ENCODE assay signal across 31 cellular contexts in genomic region chr3:144912968-144913367, GRCh38.
"Had no signal": no experiment of that assay in that cellular context is flagged by ENCODE, and none has a peak within 500 bp of the region (broad histone marks: within the 10 kb centered on the region; RNA-seq: fewer than 3 reads in every experiment).

No MANE protein-coding gene starts in this region.

- DNase-seq: naive thymus-derived CD4-positive, alpha-beta T cell; natural killer cell; nephron progenitor cell; occipital lobe; ovary; psoas muscle; right cardiac atrium; spleen; stimulated activated CD4-positive, alpha-beta T cell treated with anti-CD3 and anti-CD28 coated beads, Interleukin-12 subunit alpha, Interleukin-12 subunit beta, amount 100 ng/mL, for 4 hours; stimulated activated CD4-positive, alpha-beta T cell treated with anti-CD3 and anti-CD28 coated beads, Interleukin-1b, Interleukin-23, amount 100 ng/mL, for 48 hours; stimulated activated CD4-positive, alpha-beta T cell treated with anti-CD3 and anti-CD28 coated beads, Interleukin-4, amount 100 ng/mL, for 1 hour; stimulated activated CD4-positive, alpha-beta T cell treated with anti-CD3 and anti-CD28 coated beads, Interleukin-4, amount 100 ng/mL, for 4 hours; stimulated activated CD8-positive, alpha-beta memory T cell treated with anti-CD3 and anti-CD28 coated beads, Interleukin-4, amount 100 ng/mL, for 48 hours; stimulated activated naive CD4-positive, alpha-beta T cell; stimulated activated naive CD8-positive, alpha-beta T cell treated with anti-CD3 and anti-CD28 coated beads, Interleukin-15, amount 100 ng/mL, for 72 hours; stimulated activated naive CD8-positive, alpha-beta T cell treated with anti-CD3 and anti-CD28 coated beads, Interleukin-15, Interleukin-2, amounts not matched to agents 100 U/mL and 50 U/mL, for 24 hours; substantia nigra; testis; tibial artery; transverse colon; upper lobe of right lung; uterus had no signal

- ATAC-seq: naive thymus-derived CD4-positive, alpha-beta T cell; natural killer cell; psoas muscle; right cardiac atrium; sciatic nerve; stimulated activated memory B cell treated with anti-CD40 and anti-IgM and Interleukin-4, amounts not matched to agents 10 μg/mL and 1 μg/mL and 100 μg/mL, for 72 hours; stimulated activated naive CD8-positive, alpha-beta T cell treated with anti-CD3 and anti-CD28 coated beads, Interleukin-15, amount 100 ng/mL, for 72 hours; stimulated activated naive CD8-positive, alpha-beta T cell treated with anti-CD3 and anti-CD28 coated beads, Interleukin-15, Interleukin-2, amounts not matched to agents 100 U/mL and 50 U/mL, for 24 hours; upper lobe of right lung had no signal

- H3K27me3 ChIP-seq: ovary, spleen, suprapubic skin, testis, tibial artery, transverse colon, upper lobe of right lung, uterus had no signal

- H3K9me3 Mint-ChIP-seq: stimulated activated memory B cell treated with anti-CD40 and anti-IgM and Interleukin-4, amounts not matched to agents 10 μg/mL and 1 μg/mL and 100 μg/mL, for 72 hours; type B pancreatic cell had no signal

- H3K27me3 Mint-ChIP-seq: naive thymus-derived CD4-positive, alpha-beta T cell; progenitor cell of endocrine pancreas; stimulated activated memory B cell treated with anti-CD40 and anti-IgM and Interleukin-4, amounts not matched to agents 10 μg/mL and 1 μg/mL and 100 μg/mL, for 72 hours; stimulated activated naive CD8-positive, alpha-beta T cell treated with anti-CD3 and anti-CD28 coated beads, Interleukin-15, amount 100 ng/mL, for 72 hours; type B pancreatic cell had no signal

- H3K27ac ChIP-seq: ovary, parathyroid adenoma, psoas muscle, skin epidermis, spleen, suprapubic skin, testis, tibial artery, transverse colon, upper lobe of right lung, uterus had no signal

- H3K9ac ChIP-seq: parathyroid adenoma had no signal

- H3K36me3 ChIP-seq: ovary, spleen, suprapubic skin, tibial artery, transverse colon, upper lobe of right lung, uterus had no signal

- H3K36me3 Mint-ChIP-seq: naive thymus-derived CD4-positive, alpha-beta T cell; natural killer cell; stimulated activated memory B cell treated with anti-CD40 and anti-IgM and Interleukin-4, amounts not matched to agents 10 μg/mL and 1 μg/mL and 100 μg/mL, for 72 hours; type B pancreatic cell had no signal

- H3K4me1 ChIP-seq: parathyroid adenoma, psoas muscle, spleen, suprapubic skin, testis, tibial artery, transverse colon, upper lobe of right lung, uterus had no signal

- H3K4me3 Mint-ChIP-seq: naive thymus-derived CD4-positive, alpha-beta T cell; natural killer cell; nephron progenitor cell; neural crest cell; stimulated activated memory B cell treated with anti-CD40 and anti-IgM and Interleukin-4, amounts not matched to agents 10 μg/mL and 1 μg/mL and 100 μg/mL, for 72 hours; stimulated activated naive CD8-positive, alpha-beta T cell treated with anti-CD3 and anti-CD28 coated beads, Interleukin-15, amount 100 ng/mL, for 72 hours; type B pancreatic cell had no signal

- H3K27ac Mint-ChIP-seq: naive thymus-derived CD4-positive, alpha-beta T cell; natural killer cell; nephron progenitor cell; progenitor cell of endocrine pancreas; stimulated activated memory B cell treated with anti-CD40 and anti-IgM and Interleukin-4, amounts not matched to agents 10 μg/mL and 1 μg/mL and 100 μg/mL, for 72 hours; stimulated activated naive CD8-positive, alpha-beta T cell treated with anti-CD3 and anti-CD28 coated beads, Interleukin-15, amount 100 ng/mL, for 72 hours; type B pancreatic cell had no signal

- H3K4me1 Mint-ChIP-seq: naive thymus-derived CD4-positive, alpha-beta T cell; natural killer cell; nephron progenitor cell; neural crest cell; stimulated activated memory B cell treated with anti-CD40 and anti-IgM and Interleukin-4, amounts not matched to agents 10 μg/mL and 1 μg/mL and 100 μg/mL, for 72 hours; stimulated activated naive CD8-positive, alpha-beta T cell treated with anti-CD3 and anti-CD28 coated beads, Interleukin-15, amount 100 ng/mL, for 72 hours had no signal

- H2AFZ ChIP-seq: parathyroid adenoma had no signal

- H3K4me3 ChIP-seq: ovary, psoas muscle, skin epidermis, smooth muscle cell, spleen, suprapubic skin, testis, tibial artery, transverse colon, upper lobe of right lung, uterus had no signal

- H3K4me2 ChIP-seq: smooth muscle cell had no signal

- H3K9me3 ChIP-seq: ovary, psoas muscle, suprapubic skin, testis, tibial artery, transverse colon, upper lobe of right lung, uterus had no signal
